In the genomic region with DNA sequence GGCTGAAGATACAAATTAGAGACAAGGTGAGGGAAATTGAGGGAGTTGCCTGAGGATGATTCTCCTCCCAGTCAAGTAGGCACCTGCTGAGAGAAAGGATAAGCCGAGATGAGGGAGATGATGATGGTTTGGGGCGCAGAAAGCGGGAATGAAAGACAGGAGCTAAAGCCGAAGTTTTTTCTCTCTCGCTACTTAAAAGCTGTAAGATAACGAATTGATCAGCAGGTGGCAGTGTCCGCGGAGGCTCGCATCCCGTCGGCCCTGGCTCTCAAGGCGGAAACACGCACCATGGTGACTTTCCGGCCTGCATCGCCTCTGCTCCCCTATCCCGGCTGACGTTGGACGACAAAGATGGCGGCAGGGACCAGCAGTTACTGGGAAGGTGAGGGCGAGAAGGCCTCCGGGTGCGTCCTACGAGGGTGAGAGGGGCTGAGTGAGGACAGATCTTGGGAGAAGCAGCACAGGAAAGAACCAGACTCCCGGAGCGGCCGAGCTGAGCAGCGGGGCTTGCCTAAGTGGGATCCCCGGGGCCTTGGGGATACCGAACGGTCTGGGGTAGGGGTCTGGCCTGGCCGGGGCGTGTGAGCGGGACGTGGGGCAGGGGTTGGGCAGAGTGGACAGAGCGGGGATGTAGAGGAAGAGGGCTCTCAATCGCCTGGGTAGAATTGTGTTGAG, we compare ENCODE assay signal across 8 cellular contexts. TPM values are rescaled to one million over a fixed set of nuclear protein-coding genes. Genes with fewer than 3 reads are reported as not detected.
DNase-seq lines count a peak whose midpoint lies in the region; TF ChIP-seq lines count a peak whose summit lies in the region.

A gene (plus strand): TSS at position 326 of the 675 bp plus-strand sequence. CDS start 26 bp downstream, at position 352.

- no peaks in the 10 kb centered on the region for H4K20me1 ChIP-seq in SK-N-SH (ENCODE audit: insufficient read depth)

- H3K27ac ChIP-seq in SK-N-SH (ENCODE audit: low read depth in 2 of 2, low read length in 1 of 2), result peak within 1 kb of the TSS; percentile 78 to 86

- peak; percentile 92 for DNase-seq in HFF-Myc (ENCODE audit: extremely low read depth, low read depth)
- DNase-seq in NAMALWA (ENCODE audit: low spot score), result peak; percentile 96
- DNase-seq in SK-N-SH, result peak; percentile 89
- peak; percentile 90 for DNase-seq in activated naive CD4-positive, alpha-beta T cell treated with anti-CD3 and anti-CD28 coated beads, Interleukin-2, amount 50 U/mL, for 16 hours
- DNase-seq in germinal center (ENCODE audit: low spot score), result peak; percentile 89
- peak; percentile 70 for DNase-seq in non-pigmented ciliary epithelial cell (ENCODE audit: low read depth)
- DNase-seq in superior temporal gyrus (ENCODE audit: extremely low spot score), result peak; percentile 98

- H3K36me3 ChIP-seq in SK-N-SH (replicated peaks in 1 of 2; ENCODE audit: control insufficient read depth in 1 of 2, insufficient read depth in 2 of 2, low read length in 1 of 2), result peaks cover 16 to 28% of the 10 kb centered on the region in 2 experiments

- H3K79me2 ChIP-seq in SK-N-SH (ENCODE audit: insufficient read depth), result peaks cover 47% of the 10 kb centered on the region

- H3K4me1 ChIP-seq in SK-N-SH (ENCODE audit: control insufficient read depth in 1 of 2, insufficient read depth in 2 of 2, low read depth in 1 of 2, low read length in 1 of 2), result peaks cover 5 to 13% of the 10 kb centered on the region in 2 experiments; a peak in 3 of 4 replicates

- TF ChIP-seq CTCF in HFF-Myc (IDR thresholded peaks at IDR 0.05; ENCODE audit: low read depth, low read length, missing control alignments), result peak; percentile 70
- TF ChIP-seq CTCF in SK-N-SH (IDR thresholded peaks at IDR 0.05), result peak; percentile 75

- H3K9me3 ChIP-seq in SK-N-SH, result no peaks in the 10 kb centered on the region

- H3K9ac ChIP-seq in SK-N-SH, result peak within 1 kb of the TSS; percentile 99

- no peaks in the 10 kb centered on the region for H3K27me3 ChIP-seq in SK-N-SH (ENCODE audit: insufficient read depth)

- peak within 1 kb of the TSS; percentile 99 for H3K4me3 ChIP-seq in GM08714 (ENCODE audit: low read length)
- H3K4me3 ChIP-seq in HFF-Myc (replicated peaks; ENCODE audit: low read depth, low read length), result peak within 1 kb of the TSS; percentile 80
- peak within 1 kb of the TSS; percentile 58 to 99 for H3K4me3 ChIP-seq in SK-N-SH (ENCODE audit: low read depth in 2 of 2, low read length in 1 of 2)

- no peaks in the 10 kb centered on the region for H3F3A ChIP-seq in SK-N-SH (replicated peaks; ENCODE audit: insufficient read depth)

- POLR2A ChIA-PET in SK-N-SH (lab: Yijun Ruan, JAX), result interaction anchor here (1.1 kb wide), 1 partner anchor 26 kb away, joined by 3 read pairs; no protein-coding TSS in a partner anchor

- no peaks in the 10 kb centered on the region for H3K9me2 ChIP-seq in SK-N-SH

- no peak; a peak in 1 of 4 replicates for TF ChIP-seq EP300 in SK-N-SH (IDR thresholded peaks at IDR 0.05; ENCODE audit: borderline replicate concordance in 1 of 2, low read depth in 1 of 2, low read length in 1 of 2)

- H3K4me2 ChIP-seq in SK-N-SH, result peak within 1 kb of the TSS; percentile 91

- H2AFZ ChIP-seq in SK-N-SH (ENCODE audit: low read depth), result peak within 1 kb of the TSS; percentile 96

- CTCF ChIA-PET in SK-N-SH (lab: Yijun Ruan, JAX), result interaction anchor here (0.6 to 5.1 kb wide), 32 partner anchors 11 to 372 kb away, joined by 3 to 45 read pairs (median 3); no protein-coding TSS in a partner anchor

- 1% methylated on average over 28 of the region's 36 CpGs for WGBS in SK-N-SH (ENCODE audit: low lambda C conversion rate)

- TF ChIP-seq RAD21 in SK-N-SH (IDR thresholded peaks at IDR 0.05; ENCODE audit: low read length), result peak; percentile 59

TF ChIP-seq in SK-N-SH, 30 proteins besides CTCF, POLR2A, EP300 and RAD21 (continues in another document):
- TF ChIP-seq, protein P1, sequence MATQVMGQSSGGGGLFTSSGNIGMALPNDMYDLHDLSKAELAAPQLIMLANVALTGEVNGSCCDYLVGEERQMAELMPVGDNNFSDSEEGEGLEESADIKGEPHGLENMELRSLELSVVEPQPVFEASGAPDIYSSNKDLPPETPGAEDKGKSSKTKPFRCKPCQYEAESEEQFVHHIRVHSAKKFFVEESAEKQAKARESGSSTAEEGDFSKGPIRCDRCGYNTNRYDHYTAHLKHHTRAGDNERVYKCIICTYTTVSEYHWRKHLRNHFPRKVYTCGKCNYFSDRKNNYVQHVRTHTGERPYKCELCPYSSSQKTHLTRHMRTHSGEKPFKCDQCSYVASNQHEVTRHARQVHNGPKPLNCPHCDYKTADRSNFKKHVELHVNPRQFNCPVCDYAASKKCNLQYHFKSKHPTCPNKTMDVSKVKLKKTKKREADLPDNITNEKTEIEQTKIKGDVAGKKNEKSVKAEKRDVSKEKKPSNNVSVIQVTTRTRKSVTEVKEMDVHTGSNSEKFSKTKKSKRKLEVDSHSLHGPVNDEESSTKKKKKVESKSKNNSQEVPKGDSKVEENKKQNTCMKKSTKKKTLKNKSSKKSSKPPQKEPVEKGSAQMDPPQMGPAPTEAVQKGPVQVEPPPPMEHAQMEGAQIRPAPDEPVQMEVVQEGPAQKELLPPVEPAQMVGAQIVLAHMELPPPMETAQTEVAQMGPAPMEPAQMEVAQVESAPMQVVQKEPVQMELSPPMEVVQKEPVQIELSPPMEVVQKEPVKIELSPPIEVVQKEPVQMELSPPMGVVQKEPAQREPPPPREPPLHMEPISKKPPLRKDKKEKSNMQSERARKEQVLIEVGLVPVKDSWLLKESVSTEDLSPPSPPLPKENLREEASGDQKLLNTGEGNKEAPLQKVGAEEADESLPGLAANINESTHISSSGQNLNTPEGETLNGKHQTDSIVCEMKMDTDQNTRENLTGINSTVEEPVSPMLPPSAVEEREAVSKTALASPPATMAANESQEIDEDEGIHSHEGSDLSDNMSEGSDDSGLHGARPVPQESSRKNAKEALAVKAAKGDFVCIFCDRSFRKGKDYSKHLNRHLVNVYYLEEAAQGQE (IDR thresholded peaks at IDR 0.05; ENCODE audit: low read depth, low read length), result peak; percentile 67; the same call in 1 of the 2 replicates
- TF ChIP-seq, protein P2, sequence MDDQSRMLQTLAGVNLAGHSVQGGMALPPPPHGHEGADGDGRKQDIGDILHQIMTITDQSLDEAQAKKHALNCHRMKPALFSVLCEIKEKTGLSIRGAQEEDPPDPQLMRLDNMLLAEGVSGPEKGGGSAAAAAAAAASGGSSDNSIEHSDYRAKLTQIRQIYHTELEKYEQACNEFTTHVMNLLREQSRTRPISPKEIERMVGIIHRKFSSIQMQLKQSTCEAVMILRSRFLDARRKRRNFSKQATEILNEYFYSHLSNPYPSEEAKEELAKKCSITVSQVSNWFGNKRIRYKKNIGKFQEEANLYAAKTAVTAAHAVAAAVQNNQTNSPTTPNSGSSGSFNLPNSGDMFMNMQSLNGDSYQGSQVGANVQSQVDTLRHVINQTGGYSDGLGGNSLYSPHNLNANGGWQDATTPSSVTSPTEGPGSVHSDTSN (IDR thresholded peaks at IDR 0.05), result no peak
- TF ChIP-seq TCF12 (IDR thresholded peaks at IDR 0.05) (no peak; the same call in 1 of the 2 replicates), RFX5 (IDR thresholded peaks at IDR 0.05; ENCODE audit: low read length) (no peak), SMC3 (IDR thresholded peaks at IDR 0.05; ENCODE audit: low read depth, low read length) (peak; percentile 58), RCOR1 (IDR thresholded peaks at IDR 0.05; ENCODE audit: low read length) (no peak), TAF1 (IDR thresholded peaks at IDR 0.05; ENCODE audit: borderline replicate concordance, low read depth, low read length) (peak; percentile 98), YY1 (IDR thresholded peaks at IDR 0.05; ENCODE audit: low read depth) (peak; percentile 97), FOXM1 (IDR thresholded peaks at IDR 0.05; ENCODE audit: low read depth) (no peak), POLR2AphosphoS5 (IDR thresholded peaks at IDR 0.05; ENCODE audit: low read depth, low read length) (peak; percentile 95), TEAD4 (IDR thresholded peaks at IDR 0.05; ENCODE audit: borderline replicate concordance, insufficient read depth) (no peak), GABPA (IDR thresholded peaks at IDR 0.05; ENCODE audit: low read depth) (peak; percentile 93), NRF1 (IDR thresholded peaks at IDR 0.05; ENCODE audit: low read depth, low read length) (no peak), MXI1 (IDR thresholded peaks at IDR 0.05; ENCODE audit: low read depth, low read length) (peak; percentile 82), CHD2 (IDR thresholded peaks at IDR 0.05; ENCODE audit: low read length, partially characterized antibody) (peak; percentile 80), FOSL2 (IDR thresholded peaks at IDR 0.05; ENCODE audit: borderline replicate concordance, low read depth) (no peak), MEF2A (IDR thresholded peaks at IDR 0.05; ENCODE audit: borderline replicate concordance, low read depth) (no peak), NFIC (IDR thresholded peaks at IDR 0.05; ENCODE audit: borderline replicate concordance) (no peak), SIN3A (IDR thresholded peaks at IDR 0.05; ENCODE audit: borderline replicate concordance, low read depth, low read length) (peak; percentile 65; the same call in 1 of the 2 replicates), GATA2 (CRISPR knock-in tag; IDR thresholded peaks at IDR 0.05) (no peak), RXRA (IDR thresholded peaks at IDR 0.05; ENCODE audit: borderline replicate concordance, low read depth) (no peak), ELF1 (IDR thresholded peaks at IDR 0.05) (peak; percentile 73)
- TF ChIP-seq, protein P3, sequence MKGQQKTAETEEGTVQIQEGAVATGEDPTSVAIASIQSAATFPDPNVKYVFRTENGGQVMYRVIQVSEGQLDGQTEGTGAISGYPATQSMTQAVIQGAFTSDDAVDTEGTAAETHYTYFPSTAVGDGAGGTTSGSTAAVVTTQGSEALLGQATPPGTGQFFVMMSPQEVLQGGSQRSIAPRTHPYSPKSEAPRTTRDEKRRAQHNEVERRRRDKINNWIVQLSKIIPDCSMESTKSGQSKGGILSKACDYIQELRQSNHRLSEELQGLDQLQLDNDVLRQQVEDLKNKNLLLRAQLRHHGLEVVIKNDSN (IDR thresholded peaks at IDR 0.05; ENCODE audit: borderline replicate concordance, low read depth), result no peak
- TF ChIP-seq, protein P4, sequence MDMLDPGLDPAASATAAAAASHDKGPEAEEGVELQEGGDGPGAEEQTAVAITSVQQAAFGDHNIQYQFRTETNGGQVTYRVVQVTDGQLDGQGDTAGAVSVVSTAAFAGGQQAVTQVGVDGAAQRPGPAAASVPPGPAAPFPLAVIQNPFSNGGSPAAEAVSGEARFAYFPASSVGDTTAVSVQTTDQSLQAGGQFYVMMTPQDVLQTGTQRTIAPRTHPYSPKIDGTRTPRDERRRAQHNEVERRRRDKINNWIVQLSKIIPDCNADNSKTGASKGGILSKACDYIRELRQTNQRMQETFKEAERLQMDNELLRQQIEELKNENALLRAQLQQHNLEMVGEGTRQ (IDR thresholded peaks at IDR 0.05; ENCODE audit: borderline replicate concordance, low read depth, low read length), result no peak

RNA-seq across cellular contexts. Expression of the gene that starts here (rescaled TPM):
- 12.5 and 13.7 TPM in 2 replicates for polyA plus RNA-seq in SK-N-SH (2012; rRNA removed)
- 15.4 and 16.9 TPM in 2 replicates for polyA plus RNA-seq in SK-N-SH (2012; cell fraction: cytosol; rRNA removed)
- 17.9 and 25.7 TPM in 2 replicates for polyA plus RNA-seq in SK-N-SH (2012; cell fraction: nucleus; rRNA removed)

Comparison
In these comparisons a context has a peak if more than half of its experiments do, and no peak if none do; other contexts are left out.
1. Peak in every context shown above with its lines: DNase-seq, H3K4me3 ChIP-seq and H3K27ac ChIP-seq.